ENCODE assay signal across 1 cellular context in genomic region chr5:172383231-172383802, GRCh38.
TF ChIP-seq lines count a peak whose summit lies in the region.

No MANE protein-coding gene starts in this region.

TF ChIP-seq in HepG2, 621 proteins besides CTCF, POLR2A, EP300 and RAD21 (continued from another document and continues in another):
- TF ChIP-seq ZNF407 (CRISPR knock-in tag; IDR thresholded peaks at IDR 0.05; ENCODE audit: not compliant biosample characterization) (no peak), FOXA3 (CRISPR knock-in tag; IDR thresholded peaks at IDR 0.05) (peak; percentile 88), KDM1A (CRISPR knock-in tag; IDR thresholded peaks at IDR 0.05) (0 out of 2 replicates have a peak, but pooled peaks have one; percentile 46), ZNF749 (CRISPR knock-in tag; IDR thresholded peaks at IDR 0.05; ENCODE audit: borderline replicate concordance) (no peak), FOXK1 (CRISPR knock-in tag; IDR thresholded peaks at IDR 0.05; ENCODE audit: borderline replicate concordance, low read depth) (peak; percentile 37; the same call in 1 of the 2 replicates), SKIL (CRISPR knock-in tag; IDR thresholded peaks at IDR 0.05; ENCODE audit: borderline replicate concordance) (peak; percentile 43; the same call in 1 of the 2 replicates), TEAD3 (CRISPR knock-in tag; optimal IDR thresholded peaks at IDR 0.05; ENCODE audit: borderline replicate concordance) (peak; percentile 81), HOXA9 (CRISPR knock-in tag; IDR thresholded peaks at IDR 0.05; ENCODE audit: borderline replicate concordance) (no peak), PHF5A (CRISPR knock-in tag; IDR thresholded peaks at IDR 0.05; ENCODE audit: low read depth, unreplicated experiment) (no peak), ZNF570 (CRISPR knock-in tag; IDR thresholded peaks at IDR 0.05; ENCODE audit: borderline replicate concordance) (no peak), ZNF563 (CRISPR knock-in tag; IDR thresholded peaks at IDR 0.05) (no peak), ZNF142 (CRISPR knock-in tag; IDR thresholded peaks at IDR 0.05) (no peak), ESRRA (CRISPR knock-in tag; IDR thresholded peaks at IDR 0.05; ENCODE audit: low read depth) (no peak), CREM (IDR thresholded peaks at IDR 0.05) (0 out of 2 replicates have a peak, but pooled peaks have one; percentile 12), CREM (CRISPR knock-in tag; IDR thresholded peaks at IDR 0.05) (no peak), FOXP4 (CRISPR knock-in tag; IDR thresholded peaks at IDR 0.05) (peak; percentile 91), IKZF5 (CRISPR knock-in tag; IDR thresholded peaks at IDR 0.05) (peak; percentile 79; the same call in 1 of the 2 replicates), ZNF503 (CRISPR knock-in tag; IDR thresholded peaks at IDR 0.05) (no peak; the same call in 1 of the 2 replicates), ZNF335 (CRISPR knock-in tag; IDR thresholded peaks at IDR 0.05) (no peak), CREB1 (IDR thresholded peaks at IDR 0.05) (no peak), CREB1 (CRISPR knock-in tag; IDR thresholded peaks at IDR 0.05) (peak; percentile 70), MLXIP (CRISPR knock-in tag; IDR thresholded peaks at IDR 0.05; ENCODE audit: borderline replicate concordance) (no peak)
